8 cellular contexts compared by ENCODE assay signal in genomic region chr19:18589380-18590272, GRCh38. TPM values are rescaled to one million over a fixed set of nuclear protein-coding genes. Genes with fewer than 3 reads are reported as not detected.
DNase-seq lines count a peak whose midpoint lies in the region; ATAC-seq and TF ChIP-seq lines count a peak whose summit lies in the region.

No MANE protein-coding gene starts in this region.

- CTCF ChIA-PET in PC-3 (lab: Charles Lee), result interaction anchor here (0.6 to 1.0 kb wide), 4 partner anchors 32 to 496 kb away, joined by 3 to 5 read pairs (median 3); partner anchors contain the start of gene KXD1

- intact Hi-C loops in PC-3 (cut with micrococcal nuclease), result no loop called here

- H4K20me1 ChIP-seq in PC-3 (ENCODE audit: low read length), result no peaks in the 10 kb centered on the region

- H2AFZ ChIP-seq in PC-3 (ENCODE audit: low read length), result peak overlapping the region; percentile 89

- H3K4me2 ChIP-seq in PC-3 (ENCODE audit: low read length), result peak overlapping the region; percentile 98

- peak overlapping the region; percentile 79 for H3K4me3 ChIP-seq in PC-3 (ENCODE audit: low read length)

- no peaks in the 10 kb centered on the region for H3K9me2 ChIP-seq in PC-3 (replicated peaks; ENCODE audit: low read length)

- peak; percentile 53 for DNase-seq in COR-L47 (lab: John Stamatoyannopoulos, UW)
- peak; percentile 74 for DNase-seq in HK-2 (ENCODE audit: unreplicated experiment)
- DNase-seq in PC-3, result peak; percentile 63
- DNase-seq in activated gamma-delta T cell treated with Interleukin-2 at 50 U/mL for 16 hours, result peak; percentile 60
- DNase-seq in germinal center (ENCODE audit: low spot score), result peak; percentile 70
- DNase-seq in omental fat pad (ENCODE audit: low spot score), result no peak
- no peak for DNase-seq in NCI-H524 treated with DMSO at 0.1 percent for 48 hours (lab: John Stamatoyannopoulos, UW)

- peak overlapping the region; percentile 88 for H3K27ac ChIP-seq in PC-3 (ENCODE audit: low read length)

- no peaks in the 10 kb centered on the region for H3K36me3 ChIP-seq in PC-3 (ENCODE audit: low read depth, low read length)

- no peaks in the 10 kb centered on the region for H3F3A ChIP-seq in PC-3 (ENCODE audit: low read length, unreplicated experiment)

- H3K79me2 ChIP-seq in PC-3 (ENCODE audit: low read length), result peaks cover 13% of the 10 kb centered on the region

- POLR2A ChIA-PET in PC-3 (lab: Charles Lee; ENCODE audit: unreplicated experiment), result interaction anchor here (0.6 to 1.5 kb wide), 3 partner anchors 18 to 329 kb away, joined by 3 to 8 read pairs (median 7); partner anchors contain the start of genes COPE and UBA52

- peak overlapping the region; percentile 92 for H3K9ac ChIP-seq in PC-3 (ENCODE audit: low read length)

- peaks cover 24% of the 10 kb centered on the region for H3K4me1 ChIP-seq in PC-3 (ENCODE audit: insufficient read depth, low read length)

- peak; percentile 41 for ATAC-seq in GM19452 (IDR thresholded peaks at IDR 0.05; ENCODE audit: unreplicated experiment)
- ATAC-seq in PC-3, result peak; percentile 61
- peak; percentile 47 for ATAC-seq in omental fat pad (ENCODE audit: low FRiP score)

- TF ChIP-seq CTCF in PC-3 (conservative IDR thresholded peaks at IDR 0.05; ENCODE audit: low read depth, low read length), result no peak
- no peak for TF ChIP-seq CTCF in omental fat pad (IDR thresholded peaks at IDR 0.05)

- no peaks in the 10 kb centered on the region for H3K27me3 ChIP-seq in PC-3 (ENCODE audit: low read length)

- H3K9me3 ChIP-seq in PC-3 (ENCODE audit: low read length), result no peaks in the 10 kb centered on the region

- TSS peak; percentile 43 for BruUV-seq in PC-3 (replicated peaks; lab: Mats Ljungman, UMichigan)

RNA-seq across cellular contexts. Expression of gene REX1BD, which starts 1.0 kb away (rescaled TPM):
- total RNA-seq in PC-3 (2014; rRNA removed) (121 and 207 TPM in 2 replicates), omental fat pad (100 to 1,000 TPM in 2 of 4 donors, 10 to 100 TPM in 2; 79.5 to 127 (median 101) TPM)

RNA-seq across cellular contexts. Expression of gene CRLF1, which starts 17.0 kb away (rescaled TPM):
- 0.23 and 2.6 TPM in 2 replicates for total RNA-seq in PC-3 (2014; rRNA removed)
- total RNA-seq in omental fat pad, result 100 to 1,000 TPM in 1 of 4 donors, 10 to 100 TPM in 1, 1 to 10 TPM in 2; 6.3 to 115 (median 10.9) TPM

RNA-seq across cellular contexts. Expression of gene UBA52, which starts 18.0 kb away (rescaled TPM):
- 871 and 1,108 TPM in 2 replicates for total RNA-seq in PC-3 (2014; rRNA removed)
- 100 to 1,000 TPM; 600 to 891 (median 689) TPM for total RNA-seq in omental fat pad

RNA-seq across cellular contexts. Expression of gene TMEM59L, which starts 23.0 kb away (rescaled TPM):
- total RNA-seq in PC-3 (2014; rRNA removed), result 0.17 and 0.44 TPM in 2 replicates
- total RNA-seq in omental fat pad, result under 1 TPM in 2 of 4 donors, not detected in 2; 0.28 to 0.79 TPM

RNA-seq across cellular contexts. Expression of gene KXD1, which starts 32.0 kb away (rescaled TPM):
- total RNA-seq in PC-3 (2014; rRNA removed) (137 and 162 TPM in 2 replicates), omental fat pad (100 to 1,000 TPM in 3 of 4 donors, 10 to 100 TPM in 1; 96.9 to 140 (median 102) TPM)

Comparison
In these comparisons a context has a peak if more than half of its experiments do, and no peak if none do; other contexts are left out.
1. DNase-seq: peak in COR-L47 (single experiment), HK-2 (single experiment), PC-3 (single experiment), activated gamma-delta T cell treated with Interleukin-2 at 50 U/mL for 16 hours (single experiment) and germinal center (single experiment); none in omental fat pad (single experiment) and NCI-H524 treated with DMSO at 0.1 percent for 48 hours (single experiment).
2. Peak in every context shown above with its lines, with median percentiles within 50 percentile points of each other: ATAC-seq.